In the genomic region with DNA sequence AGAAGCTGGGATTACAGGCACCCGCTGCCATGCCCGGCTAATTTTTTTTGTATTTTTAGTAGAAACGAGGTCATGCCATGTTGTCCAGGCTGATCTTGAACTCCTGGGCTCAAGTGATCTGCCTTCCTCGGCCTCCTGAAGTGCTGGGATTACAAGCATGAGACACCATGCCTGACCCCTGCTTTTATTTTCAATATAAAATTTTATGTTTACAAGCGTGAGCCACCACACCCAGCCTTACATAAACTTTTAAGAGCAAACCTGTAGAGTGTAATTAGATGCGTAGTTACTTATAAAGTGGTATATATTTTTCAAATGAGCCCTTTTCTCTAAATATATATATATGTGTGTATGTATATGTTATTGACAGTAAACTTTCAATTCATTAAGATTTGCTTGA, we compare ENCODE assay signal across 24 cellular contexts. TPM values are rescaled to one million over a fixed set of nuclear protein-coding genes. Genes with fewer than 3 reads are reported as not detected.
"Had no signal": no experiment of that assay in that cellular context is flagged by ENCODE, and none has a peak within 500 bp of the region (broad histone marks: within the 10 kb centered on the region; RNA-seq: fewer than 3 reads in every experiment).

No MANE protein-coding gene starts in this region.

- H3K9me3 Mint-ChIP-seq: dendritic cell treated with granulocyte-macrophage colony-stimulating factor and Interleukin-4, amounts not matched to agents 40 ng/mL and 50 ng/mL, for 4 days; immature natural killer cell; naive thymus-derived CD4-positive, alpha-beta T cell had no signal

- H3K9me3 ChIP-seq: esophagus muscularis mucosa, gastroesophageal sphincter, left lung, lower lobe of right lung had no signal

- H3K27ac ChIP-seq: dorsolateral prefrontal cortex, esophagus muscularis mucosa, foreskin keratinocyte, gastroesophageal sphincter, heart left ventricle, hepatocyte, left lung, lower lobe of right lung had no signal

- DNase-seq: cortex of kidney; dorsolateral prefrontal cortex; effector CD4-positive, alpha-beta T cell; effector memory CD4-positive, alpha-beta T cell; foreskin keratinocyte; heart left ventricle; hypothalamus; islet precursor cell; kidney; kidney glomerular epithelial cell; left lung; left ventricle myocardium superior; lower lobe of right lung; mesenchymal stem cell; naive thymus-derived CD4-positive, alpha-beta T cell had no signal

- H3K4me3 Mint-ChIP-seq: mesothelial cell of epicardium had no signal

- H3K4me1 ChIP-seq: foreskin keratinocyte, left lung had no signal

- FAIRE-seq: colon, endothelial cell of umbilical vein, frontal cortex, kidney had no signal

- H3K27me3 Mint-ChIP-seq: dendritic cell treated with granulocyte-macrophage colony-stimulating factor and Interleukin-4, amounts not matched to agents 40 ng/mL and 50 ng/mL, for 4 days; naive thymus-derived CD4-positive, alpha-beta T cell had no signal

- H3K27me3 ChIP-seq: dorsolateral prefrontal cortex, esophagus muscularis mucosa, foreskin keratinocyte, gastroesophageal sphincter, heart left ventricle, hepatocyte, left lung had no signal

- H3K4me3 ChIP-seq: dorsolateral prefrontal cortex, esophagus muscularis mucosa, gastroesophageal sphincter, heart left ventricle, hepatocyte, left lung, lower lobe of right lung had no signal

- H3K36me3 ChIP-seq: left lung had no signal

- H3K27ac Mint-ChIP-seq: mesothelial cell of epicardium had no signal

- ATAC-seq: foreskin keratinocyte, gastroesophageal sphincter, heart left ventricle, left lung, left ventricle myocardium superior had no signal

- H3K4me1 Mint-ChIP-seq: mesothelial cell of epicardium had no signal

RNA-seq across cellular contexts. Expression of a gene that starts 57.6 kb away (rescaled TPM):
- total RNA-seq: endothelial cell of umbilical vein had no signal
